Comparison of ENCODE assay signal across 16 cellular contexts in genomic region chr11:106552694-106553203, GRCh38.
DNase-seq lines count a peak whose midpoint lies in the region; TF ChIP-seq lines count a peak whose summit lies in the region.
"Had no signal": no experiment of that assay in that cellular context is flagged by ENCODE, and none has a peak within 500 bp of the region (broad histone marks: within the 10 kb centered on the region; RNA-seq: fewer than 3 reads in every experiment).

No MANE protein-coding gene starts in this region.

- no peaks in the 10 kb centered on the region for H3K4me1 ChIP-seq in osteoblast (ENCODE audit: insufficient read depth, low read length)
- H3K4me1 ChIP-seq in right atrium auricular region = no peaks in the 10 kb centered on the region
- H3K4me1 ChIP-seq: SJCRH30 had no signal

- no peak overlapping the region for H3K4me2 ChIP-seq in osteoblast (ENCODE audit: insufficient read depth, low read length)

- H3K36me3 ChIP-seq in osteoblast (ENCODE audit: insufficient read depth, low read length) (no peaks in the 10 kb centered on the region), right atrium auricular region (no peaks in the 10 kb centered on the region)
- H3K36me3 ChIP-seq: SJCRH30 had no signal

- H2AFZ ChIP-seq in osteoblast (ENCODE audit: low read length) = no peak overlapping the region

- DNase-seq in EH (ENCODE audit: low read depth) (peak; percentile 0), SK-MEL-5 (ENCODE audit: low read depth, low spot score) (peak; percentile 15), iPS DF 4.7 (ENCODE audit: extremely low read depth, low spot score) (peak; percentile 7), progenitor cell of endocrine pancreas (ENCODE audit: low spot score, unreplicated experiment) (no peak), pons (ENCODE audit: low spot score) (no peak), osteoblast (ENCODE audit: insufficient read length, low spot score, missing footprints) (no peak), right atrium auricular region (ENCODE audit: low spot score) (no peak)
- DNase-seq: ACHN; CD4-positive, CD25-positive, alpha-beta regulatory T cell; DMS79 treated with DMSO at 0.1 percent for 48 hours; GOT3; KG1; NCI-H2081; NCI-H510A treated with DMSO at 0.1 percent for 48 hours; RPMI8226; SJCRH30 had no signal

- no peaks in the 10 kb centered on the region for H4K20me1 ChIP-seq in osteoblast (ENCODE audit: insufficient read depth, low read length)

- H3K4me1 Mint-ChIP-seq in progenitor cell of endocrine pancreas (ENCODE audit: low read depth) = peaks cover 22% of the 10 kb centered on the region
- H3K4me1 Mint-ChIP-seq: CD4-positive, CD25-positive, alpha-beta regulatory T cell had no signal

- H3K27me3 ChIP-seq in osteoblast (ENCODE audit: insufficient read depth, low read length) (no peaks in the 10 kb centered on the region), right atrium auricular region (no peaks in the 10 kb centered on the region)
- H3K27me3 ChIP-seq: SJCRH30 had no signal

- in situ Hi-C loops in SK-MEL-5 (cut with HindIII; ENCODE audit: low pct_unique_long_range_greater_than_20kb, low sequenced_read_pairs) = no loop called here

- H3K9me3 ChIP-seq in osteoblast (ENCODE audit: low read depth, low read length) (peaks cover 3% of the 10 kb centered on the region), right atrium auricular region (no peaks in the 10 kb centered on the region)
- H3K9me3 ChIP-seq: SJCRH30 had no signal

- peaks cover 5% of the 10 kb centered on the region for H3K36me3 Mint-ChIP-seq in progenitor cell of endocrine pancreas (ENCODE audit: insufficient read depth)
- H3K36me3 Mint-ChIP-seq: CD4-positive, CD25-positive, alpha-beta regulatory T cell had no signal

- no peak overlapping the region for H3K27ac Mint-ChIP-seq in progenitor cell of endocrine pancreas
- H3K27ac Mint-ChIP-seq: CD4-positive, CD25-positive, alpha-beta regulatory T cell had no signal

- H3K79me2 ChIP-seq in osteoblast (ENCODE audit: insufficient read depth, low read length) = no peaks in the 10 kb centered on the region

- no peak overlapping the region for H3K4me3 Mint-ChIP-seq in progenitor cell of endocrine pancreas (ENCODE audit: low read depth)
- H3K4me3 Mint-ChIP-seq: CD4-positive, CD25-positive, alpha-beta regulatory T cell had no signal

- TF ChIP-seq CTCF in progenitor cell of endocrine pancreas (IDR thresholded peaks at IDR 0.05; ENCODE audit: unreplicated experiment) (peak; percentile 22), osteoblast (IDR thresholded peaks at IDR 0.05; ENCODE audit: extremely low read depth, low read depth, low read length) (no peak), right atrium auricular region (IDR thresholded peaks at IDR 0.05) (no peak)

- H3K4me3 ChIP-seq in osteoblast (ENCODE audit: insufficient read depth, low read length) = no peak overlapping the region
- H3K4me3 ChIP-seq in right atrium auricular region = no peak overlapping the region
- H3K4me3 ChIP-seq: SJCRH30 had no signal

- no peaks in the 10 kb centered on the region for H3K27me3 Mint-ChIP-seq in progenitor cell of endocrine pancreas
- H3K27me3 Mint-ChIP-seq: CD4-positive, CD25-positive, alpha-beta regulatory T cell had no signal

- peaks cover 10% of the 10 kb centered on the region for H3K9me3 Mint-ChIP-seq in progenitor cell of endocrine pancreas (ENCODE audit: low read depth)

- no peak overlapping the region for H3K27ac ChIP-seq in osteoblast (ENCODE audit: low read depth, low read length)
- H3K27ac ChIP-seq in right atrium auricular region = no peak overlapping the region
- H3K27ac ChIP-seq: SJCRH30 had no signal

Comparison
In these comparisons a context has a peak if more than half of its experiments do, and no peak if none do; other contexts are left out.
1. DNase-seq: peak in EH (single experiment), SK-MEL-5 (single experiment) and iPS DF 4.7 (single experiment); none in progenitor cell of endocrine pancreas (single experiment), pons (single experiment), osteoblast (single experiment) and right atrium auricular region (single experiment).